Comparison of ENCODE assay signal across 21 cellular contexts in genomic region chr17:47870042-47870441, GRCh38. TPM values are rescaled to one million over a fixed set of nuclear protein-coding genes. Genes with fewer than 3 reads are reported as not detected.
"Had no signal": no experiment of that assay in that cellular context is flagged by ENCODE, and none has a peak within 500 bp of the region (broad histone marks: within the 10 kb centered on the region; RNA-seq: fewer than 3 reads in every experiment).

No MANE protein-coding gene starts in this region.

- H3K27ac ChIP-seq: adrenal gland, breast epithelium, heart right ventricle, pancreas, right lobe of liver, transverse colon had no signal

- DNase-seq: activated CD4-positive, alpha-beta T cell treated with anti-CD3 and anti-CD28 coated beads, Interleukin-2, amount 50 U/mL, for 4 hours; activated gamma-delta T cell treated with Interleukin-2 at 50 U/mL for 16 hours; adrenal gland; cerebellar nuclear complex; effector CD4-positive, alpha-beta T cell; heart right ventricle; immature natural killer cell; kidney glomerular epithelial cell; left ventricle myocardium superior; mucosa of descending colon; naive B cell; pancreas; small intestine; stimulated activated CD4-positive, alpha-beta T cell treated with anti-CD3 and anti-CD28 coated beads, Interleukin-15, amount 100 ng/mL, for 24 hours; stimulated activated CD4-positive, alpha-beta T cell treated with anti-CD3 and anti-CD28 coated beads, Interleukin-2, amount 100 ng/mL, for 48 hours; T-helper 17 cell; transverse colon had no signal

- H3K4me1 ChIP-seq: adrenal gland, pancreas, right lobe of liver had no signal

- ATAC-seq: activated naive CD4-positive, alpha-beta T cell treated with anti-CD3 and anti-CD28 coated beads, Interleukin-2, amount 50 U/mL, for 72 hours; esophagus mucosa; heart right ventricle; left ventricle myocardium superior; mucosa of descending colon; pancreas; right lobe of liver; T-helper 17 cell had no signal

- H3K9me3 ChIP-seq: adrenal gland, breast epithelium, heart right ventricle, mucosa of descending colon, pancreas, right lobe of liver, transverse colon had no signal

- H3K36me3 ChIP-seq: adrenal gland, breast epithelium, heart right ventricle, pancreas, right lobe of liver, transverse colon had no signal

- H3K27me3 ChIP-seq: right lobe of liver had no signal

- H3K4me3 ChIP-seq: adrenal gland, breast epithelium, heart right ventricle, mucosa of descending colon, pancreas, right lobe of liver, transverse colon had no signal

RNA-seq across cellular contexts. Expression of gene SP6, which starts 19.1 kb away (rescaled TPM):
- polyA plus RNA-seq: immature natural killer cell had no signal

RNA-seq across cellular contexts. Expression of gene LRRC46, which starts 38.6 kb away (rescaled TPM):
- total RNA-seq: left ventricle myocardium superior had no signal
